1 cellular context compared by ENCODE assay signal in the genomic region with DNA sequence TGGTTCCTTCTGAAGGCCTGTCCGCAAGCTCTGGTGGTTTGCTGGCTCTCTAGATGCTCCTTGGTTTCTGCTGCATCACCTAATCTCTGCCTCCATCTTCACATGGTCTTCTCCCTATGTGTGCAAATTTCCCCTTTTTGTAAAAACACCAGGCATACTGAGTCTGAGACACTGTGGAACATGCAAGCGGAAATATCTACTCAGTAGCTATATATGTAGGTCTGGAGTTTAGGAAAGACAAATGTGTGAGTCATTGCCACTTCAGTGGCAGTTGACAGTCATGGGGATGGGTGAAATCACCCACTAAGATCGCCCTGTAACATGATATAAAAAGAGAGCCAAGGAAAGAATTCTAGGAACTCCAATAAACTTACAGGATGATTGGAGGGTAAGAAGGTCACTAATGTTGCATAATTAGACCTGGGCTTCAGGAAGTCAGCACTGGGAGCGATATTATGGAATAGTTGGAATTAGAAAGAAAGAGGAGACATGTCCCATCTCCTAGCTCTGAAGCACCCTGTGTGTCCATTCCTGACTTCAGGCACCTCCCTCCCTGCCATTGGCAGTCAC.
TF ChIP-seq lines count a peak whose summit lies in the region.

No MANE protein-coding gene starts in this region.

TF ChIP-seq in K562, 482 proteins besides CTCF, POLR2A, EP300 and RAD21 (continues in another document):
- TF ChIP-seq, protein P1, sequence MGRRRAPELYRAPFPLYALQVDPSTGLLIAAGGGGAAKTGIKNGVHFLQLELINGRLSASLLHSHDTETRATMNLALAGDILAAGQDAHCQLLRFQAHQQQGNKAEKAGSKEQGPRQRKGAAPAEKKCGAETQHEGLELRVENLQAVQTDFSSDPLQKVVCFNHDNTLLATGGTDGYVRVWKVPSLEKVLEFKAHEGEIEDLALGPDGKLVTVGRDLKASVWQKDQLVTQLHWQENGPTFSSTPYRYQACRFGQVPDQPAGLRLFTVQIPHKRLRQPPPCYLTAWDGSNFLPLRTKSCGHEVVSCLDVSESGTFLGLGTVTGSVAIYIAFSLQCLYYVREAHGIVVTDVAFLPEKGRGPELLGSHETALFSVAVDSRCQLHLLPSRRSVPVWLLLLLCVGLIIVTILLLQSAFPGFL (CRISPR knock-in tag; IDR thresholded peaks at IDR 0.05): 0 out of 2 replicates have a peak, but pooled peaks have one; percentile 38
- TF ChIP-seq, protein P2, sequence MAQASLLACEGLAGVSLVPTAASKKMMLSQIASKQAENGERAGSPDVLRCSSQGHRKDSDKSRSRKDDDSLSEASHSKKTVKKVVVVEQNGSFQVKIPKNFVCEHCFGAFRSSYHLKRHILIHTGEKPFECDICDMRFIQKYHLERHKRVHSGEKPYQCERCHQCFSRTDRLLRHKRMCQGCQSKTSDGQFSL (CRISPR knock-in tag; IDR thresholded peaks at IDR 0.05): 0 out of 2 replicates have a peak, but pooled peaks have one; percentile 23
- TF ChIP-seq, protein P2 (tag; IDR thresholded peaks at IDR 0.05): no peak
- no peak for TF ChIP-seq ZNF274 (IDR thresholded peaks at IDR 0.05; ENCODE audit: borderline replicate concordance, low read depth, low read length)
- TF ChIP-seq ZSCAN32 (CRISPR knock-in tag; IDR thresholded peaks at IDR 0.05): no peak
- 0 out of 2 replicates have a peak, but pooled peaks have one; percentile 48 for TF ChIP-seq SMAD4 (CRISPR knock-in tag; conservative IDR thresholded peaks at IDR 0.05)
- 0 out of 2 replicates have a peak, but pooled peaks have one; percentile 46 for TF ChIP-seq ZNF589 (CRISPR knock-in tag; IDR thresholded peaks at IDR 0.05; ENCODE audit: low read depth)
- TF ChIP-seq ATF1 (CRISPR knock-in tag; IDR thresholded peaks at IDR 0.05): no peak
- TF ChIP-seq ATF1 (tag; IDR thresholded peaks at IDR 0.05): 0 out of 2 replicates have a peak, but pooled peaks have one; percentile 31
- TF ChIP-seq, protein P3, sequence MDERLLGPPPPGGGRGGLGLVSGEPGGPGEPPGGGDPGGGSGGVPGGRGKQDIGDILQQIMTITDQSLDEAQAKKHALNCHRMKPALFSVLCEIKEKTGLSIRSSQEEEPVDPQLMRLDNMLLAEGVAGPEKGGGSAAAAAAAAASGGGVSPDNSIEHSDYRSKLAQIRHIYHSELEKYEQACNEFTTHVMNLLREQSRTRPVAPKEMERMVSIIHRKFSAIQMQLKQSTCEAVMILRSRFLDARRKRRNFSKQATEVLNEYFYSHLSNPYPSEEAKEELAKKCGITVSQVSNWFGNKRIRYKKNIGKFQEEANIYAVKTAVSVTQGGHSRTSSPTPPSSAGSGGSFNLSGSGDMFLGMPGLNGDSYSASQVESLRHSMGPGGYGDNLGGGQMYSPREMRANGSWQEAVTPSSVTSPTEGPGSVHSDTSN (CRISPR knock-in tag; IDR thresholded peaks at IDR 0.05; ENCODE audit: low read depth): no peak
- TF ChIP-seq, protein P3 (tag; conservative IDR thresholded peaks at IDR 0.05; ENCODE audit: low read depth): peak; percentile 37
- peak; percentile 88 for TF ChIP-seq JUND (IDR thresholded peaks at IDR 0.05; ENCODE audit: borderline replicate concordance, low read depth, low read length)
- peak; percentile 93 for TF ChIP-seq JUND (tag; IDR thresholded peaks at IDR 0.05; ENCODE audit: borderline replicate concordance, low read depth, low read length)
- TF ChIP-seq, protein P4, sequence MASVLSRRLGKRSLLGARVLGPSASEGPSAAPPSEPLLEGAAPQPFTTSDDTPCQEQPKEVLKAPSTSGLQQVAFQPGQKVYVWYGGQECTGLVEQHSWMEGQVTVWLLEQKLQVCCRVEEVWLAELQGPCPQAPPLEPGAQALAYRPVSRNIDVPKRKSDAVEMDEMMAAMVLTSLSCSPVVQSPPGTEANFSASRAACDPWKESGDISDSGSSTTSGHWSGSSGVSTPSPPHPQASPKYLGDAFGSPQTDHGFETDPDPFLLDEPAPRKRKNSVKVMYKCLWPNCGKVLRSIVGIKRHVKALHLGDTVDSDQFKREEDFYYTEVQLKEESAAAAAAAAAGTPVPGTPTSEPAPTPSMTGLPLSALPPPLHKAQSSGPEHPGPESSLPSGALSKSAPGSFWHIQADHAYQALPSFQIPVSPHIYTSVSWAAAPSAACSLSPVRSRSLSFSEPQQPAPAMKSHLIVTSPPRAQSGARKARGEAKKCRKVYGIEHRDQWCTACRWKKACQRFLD (CRISPR knock-in tag; IDR thresholded peaks at IDR 0.05): peak; percentile 47; the same call in 1 of the 2 replicates
- no peak for TF ChIP-seq CEBPG (CRISPR knock-in tag; IDR thresholded peaks at IDR 0.05)
- peak; percentile 58 to 64; a peak in 3 of 4 replicates for TF ChIP-seq CEBPG (tag; conservative IDR thresholded peaks at IDR 0.05 in 1 of 2, IDR thresholded peaks at IDR 0.05 in 1 of 2)
- TF ChIP-seq ARID1B (IDR thresholded peaks at IDR 0.05): peak; percentile 64; the same call in 1 of the 2 replicates
- TF ChIP-seq FOS (IDR thresholded peaks at IDR 0.05; ENCODE audit: extremely low read depth, insufficient read length): peak; percentile 43
- TF ChIP-seq CTBP1 (IDR thresholded peaks at IDR 0.05; ENCODE audit: borderline replicate concordance): peak; percentile 90
- TF ChIP-seq HDAC2 (IDR thresholded peaks at IDR 0.05): peak; percentile 41; the same call in 1 of the 2 replicates
- TF ChIP-seq, protein P5, sequence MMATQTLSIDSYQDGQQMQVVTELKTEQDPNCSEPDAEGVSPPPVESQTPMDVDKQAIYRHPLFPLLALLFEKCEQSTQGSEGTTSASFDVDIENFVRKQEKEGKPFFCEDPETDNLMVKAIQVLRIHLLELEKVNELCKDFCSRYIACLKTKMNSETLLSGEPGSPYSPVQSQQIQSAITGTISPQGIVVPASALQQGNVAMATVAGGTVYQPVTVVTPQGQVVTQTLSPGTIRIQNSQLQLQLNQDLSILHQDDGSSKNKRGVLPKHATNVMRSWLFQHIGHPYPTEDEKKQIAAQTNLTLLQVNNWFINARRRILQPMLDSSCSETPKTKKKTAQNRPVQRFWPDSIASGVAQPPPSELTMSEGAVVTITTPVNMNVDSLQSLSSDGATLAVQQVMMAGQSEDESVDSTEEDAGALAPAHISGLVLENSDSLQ (IDR thresholded peaks at IDR 0.05): peak; percentile 37
- peak in 1 of 2 experiments; percentile 27; a peak in 1 of 4 replicates for TF ChIP-seq TRIM24 (IDR thresholded peaks at IDR 0.05)
- peak; percentile 13; the same call in 1 of the 2 replicates for TF ChIP-seq EP400 (IDR thresholded peaks at IDR 0.05)
- peak; percentile 42 for TF ChIP-seq MEIS2 (IDR thresholded peaks at IDR 0.05; ENCODE audit: partially characterized antibody)
- TF ChIP-seq, protein P6, sequence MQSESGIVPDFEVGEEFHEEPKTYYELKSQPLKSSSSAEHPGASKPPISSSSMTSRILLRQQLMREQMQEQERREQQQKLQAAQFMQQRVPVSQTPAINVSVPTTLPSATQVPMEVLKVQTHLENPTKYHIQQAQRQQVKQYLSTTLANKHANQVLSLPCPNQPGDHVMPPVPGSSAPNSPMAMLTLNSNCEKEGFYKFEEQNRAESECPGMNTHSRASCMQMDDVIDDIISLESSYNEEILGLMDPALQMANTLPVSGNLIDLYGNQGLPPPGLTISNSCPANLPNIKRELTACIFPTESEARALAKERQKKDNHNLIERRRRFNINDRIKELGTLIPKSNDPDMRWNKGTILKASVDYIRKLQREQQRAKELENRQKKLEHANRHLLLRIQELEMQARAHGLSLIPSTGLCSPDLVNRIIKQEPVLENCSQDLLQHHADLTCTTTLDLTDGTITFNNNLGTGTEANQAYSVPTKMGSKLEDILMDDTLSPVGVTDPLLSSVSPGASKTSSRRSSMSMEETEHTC (IDR thresholded peaks at IDR 0.05): peak; percentile 68; the same call in 1 of the 2 replicates
- 0 out of 4 replicates have a peak, but pooled peaks of 1 of the 2 experiments have one; percentile 37 for TF ChIP-seq FOXA3 (CRISPR knock-in tag; conservative IDR thresholded peaks at IDR 0.05 in 1 of 2, IDR thresholded peaks at IDR 0.05 in 1 of 2)
- TF ChIP-seq ZNF41 (CRISPR knock-in tag; conservative IDR thresholded peaks at IDR 0.05): no peak
- TF ChIP-seq TAF9B (IDR thresholded peaks at IDR 0.05; ENCODE audit: partially characterized antibody): no peak
- TF ChIP-seq ZFX (CRISPR knock-in tag; IDR thresholded peaks at IDR 0.05): no peak
- TF ChIP-seq JUN (IDR thresholded peaks at IDR 0.05; ENCODE audit: borderline replicate concordance, low read depth, low read length): peak; percentile 83
- TF ChIP-seq JUN (CRISPR knock-in tag; IDR thresholded peaks at IDR 0.05; ENCODE audit: borderline replicate concordance): no peak
- peak; percentile 44; the same call in 1 of the 2 replicates for TF ChIP-seq BACH1 (tag; IDR thresholded peaks at IDR 0.05)
- TF ChIP-seq, protein P7, sequence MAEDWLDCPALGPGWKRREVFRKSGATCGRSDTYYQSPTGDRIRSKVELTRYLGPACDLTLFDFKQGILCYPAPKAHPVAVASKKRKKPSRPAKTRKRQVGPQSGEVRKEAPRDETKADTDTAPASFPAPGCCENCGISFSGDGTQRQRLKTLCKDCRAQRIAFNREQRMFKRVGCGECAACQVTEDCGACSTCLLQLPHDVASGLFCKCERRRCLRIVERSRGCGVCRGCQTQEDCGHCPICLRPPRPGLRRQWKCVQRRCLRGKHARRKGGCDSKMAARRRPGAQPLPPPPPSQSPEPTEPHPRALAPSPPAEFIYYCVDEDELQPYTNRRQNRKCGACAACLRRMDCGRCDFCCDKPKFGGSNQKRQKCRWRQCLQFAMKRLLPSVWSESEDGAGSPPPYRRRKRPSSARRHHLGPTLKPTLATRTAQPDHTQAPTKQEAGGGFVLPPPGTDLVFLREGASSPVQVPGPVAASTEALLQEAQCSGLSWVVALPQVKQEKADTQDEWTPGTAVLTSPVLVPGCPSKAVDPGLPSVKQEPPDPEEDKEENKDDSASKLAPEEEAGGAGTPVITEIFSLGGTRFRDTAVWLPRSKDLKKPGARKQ (CRISPR knock-in tag; IDR thresholded peaks at IDR 0.05): no peak
- peak; percentile 17; the same call in 1 of the 2 replicates for TF ChIP-seq ZEB2 (IDR thresholded peaks at IDR 0.05)
- TF ChIP-seq DPF2 (IDR thresholded peaks at IDR 0.05): peak; percentile 69
- TF ChIP-seq, protein P8, sequence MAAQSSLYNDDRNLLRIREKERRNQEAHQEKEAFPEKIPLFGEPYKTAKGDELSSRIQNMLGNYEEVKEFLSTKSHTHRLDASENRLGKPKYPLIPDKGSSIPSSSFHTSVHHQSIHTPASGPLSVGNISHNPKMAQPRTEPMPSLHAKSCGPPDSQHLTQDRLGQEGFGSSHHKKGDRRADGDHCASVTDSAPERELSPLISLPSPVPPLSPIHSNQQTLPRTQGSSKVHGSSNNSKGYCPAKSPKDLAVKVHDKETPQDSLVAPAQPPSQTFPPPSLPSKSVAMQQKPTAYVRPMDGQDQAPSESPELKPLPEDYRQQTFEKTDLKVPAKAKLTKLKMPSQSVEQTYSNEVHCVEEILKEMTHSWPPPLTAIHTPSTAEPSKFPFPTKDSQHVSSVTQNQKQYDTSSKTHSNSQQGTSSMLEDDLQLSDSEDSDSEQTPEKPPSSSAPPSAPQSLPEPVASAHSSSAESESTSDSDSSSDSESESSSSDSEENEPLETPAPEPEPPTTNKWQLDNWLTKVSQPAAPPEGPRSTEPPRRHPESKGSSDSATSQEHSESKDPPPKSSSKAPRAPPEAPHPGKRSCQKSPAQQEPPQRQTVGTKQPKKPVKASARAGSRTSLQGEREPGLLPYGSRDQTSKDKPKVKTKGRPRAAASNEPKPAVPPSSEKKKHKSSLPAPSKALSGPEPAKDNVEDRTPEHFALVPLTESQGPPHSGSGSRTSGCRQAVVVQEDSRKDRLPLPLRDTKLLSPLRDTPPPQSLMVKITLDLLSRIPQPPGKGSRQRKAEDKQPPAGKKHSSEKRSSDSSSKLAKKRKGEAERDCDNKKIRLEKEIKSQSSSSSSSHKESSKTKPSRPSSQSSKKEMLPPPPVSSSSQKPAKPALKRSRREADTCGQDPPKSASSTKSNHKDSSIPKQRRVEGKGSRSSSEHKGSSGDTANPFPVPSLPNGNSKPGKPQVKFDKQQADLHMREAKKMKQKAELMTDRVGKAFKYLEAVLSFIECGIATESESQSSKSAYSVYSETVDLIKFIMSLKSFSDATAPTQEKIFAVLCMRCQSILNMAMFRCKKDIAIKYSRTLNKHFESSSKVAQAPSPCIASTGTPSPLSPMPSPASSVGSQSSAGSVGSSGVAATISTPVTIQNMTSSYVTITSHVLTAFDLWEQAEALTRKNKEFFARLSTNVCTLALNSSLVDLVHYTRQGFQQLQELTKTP (IDR thresholded peaks at IDR 0.05; ENCODE audit: low read depth in 1 of 2, partially characterized antibody in 2 of 2): peak in 1 of 2 experiments; percentile 42
- TF ChIP-seq RCOR1 (IDR thresholded peaks at IDR 0.05; ENCODE audit: borderline replicate concordance in 1 of 2, low read depth in 2 of 2, low read length in 2 of 2): peak in 1 of 2 experiments; percentile 83; a peak in 1 of 4 replicates
- no peak for TF ChIP-seq HNRNPUL1 (IDR thresholded peaks at IDR 0.05; ENCODE audit: low read length)
- 0 out of 2 replicates have a peak, but pooled peaks have one; percentile 31 for TF ChIP-seq MTA1 (IDR thresholded peaks at IDR 0.05; ENCODE audit: borderline replicate concordance)
- peak; percentile 18 to 27; a peak in 1 of 4 replicates for TF ChIP-seq NRF1 (conservative IDR thresholded peaks at IDR 0.05 in 1 of 2, IDR thresholded peaks at IDR 0.05 in 1 of 2)
- TF ChIP-seq FOSL1 (tag; conservative IDR thresholded peaks at IDR 0.05): peak; percentile 98
- TF ChIP-seq, protein P9, sequence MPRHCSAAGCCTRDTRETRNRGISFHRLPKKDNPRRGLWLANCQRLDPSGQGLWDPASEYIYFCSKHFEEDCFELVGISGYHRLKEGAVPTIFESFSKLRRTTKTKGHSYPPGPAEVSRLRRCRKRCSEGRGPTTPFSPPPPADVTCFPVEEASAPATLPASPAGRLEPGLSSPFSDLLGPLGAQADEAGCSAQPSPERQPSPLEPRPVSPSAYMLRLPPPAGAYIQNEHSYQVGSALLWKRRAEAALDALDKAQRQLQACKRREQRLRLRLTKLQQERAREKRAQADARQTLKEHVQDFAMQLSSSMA (CRISPR knock-in tag; IDR thresholded peaks at IDR 0.05): no peak
- no peak for TF ChIP-seq FOXK1 (CRISPR knock-in tag; IDR thresholded peaks at IDR 0.05; ENCODE audit: borderline replicate concordance)
- TF ChIP-seq, protein P10, sequence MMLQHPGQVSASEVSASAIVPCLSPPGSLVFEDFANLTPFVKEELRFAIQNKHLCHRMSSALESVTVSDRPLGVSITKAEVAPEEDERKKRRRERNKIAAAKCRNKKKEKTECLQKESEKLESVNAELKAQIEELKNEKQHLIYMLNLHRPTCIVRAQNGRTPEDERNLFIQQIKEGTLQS (IDR thresholded peaks at IDR 0.05): peak; percentile 91
- TF ChIP-seq, protein P10 (CRISPR knock-in tag; conservative IDR thresholded peaks at IDR 0.05): no peak
- TF ChIP-seq ZNF316 (IDR thresholded peaks at IDR 0.05): peak; percentile 50; the same call in 1 of the 2 replicates
